10 cellular contexts compared by ENCODE assay signal in genomic region chr10:80504158-80504811, GRCh38. TPM values are rescaled to one million over a fixed set of nuclear protein-coding genes. Genes with fewer than 3 reads are reported as not detected.
DNase-seq lines count a peak whose midpoint lies in the region; ATAC-seq, FAIRE-seq and TF ChIP-seq lines count a peak whose summit lies in the region.
"Had no signal": no experiment of that assay in that cellular context is flagged by ENCODE, and none has a peak within 500 bp of the region (broad histone marks: within the 10 kb centered on the region; RNA-seq: fewer than 3 reads in every experiment).

No MANE protein-coding gene starts in this region.

- peaks cover 22% of the 10 kb centered on the region for H3K79me1 ChIP-seq in H1 (ENCODE audit: low read depth, low read length)

- H2AK5ac ChIP-seq in H1 (ENCODE audit: low read depth, low read length), result no peak overlapping the region; the same call in 1 of the 2 replicates

- peak overlapping the region; percentile 8; the same call in 1 of the 2 replicates for H3K4me3 ChIP-seq in PC-9
- no peak overlapping the region for H3K4me3 ChIP-seq in H1 (ENCODE audit: extremely low read depth in 1 of 4, insufficient read depth in 2 of 4, low read depth in 3 of 4, low read length in 4 of 4)

- H3K4me1 ChIP-seq in PC-9 (replicated peaks; ENCODE audit: insufficient read depth), result peaks cover 100% of the 10 kb centered on the region
- peaks cover 5 to 32% (median 15%) of the 10 kb centered on the region in 4 experiments for H3K4me1 ChIP-seq in H1 (replicated peaks in 1 of 4; ENCODE audit: control insufficient read depth in 3 of 4, insufficient read depth in 4 of 4, low read length in 3 of 4)

- H3K56ac ChIP-seq in H1 (replicated peaks; ENCODE audit: insufficient read length, low read depth, low read length), result no peak overlapping the region

- H2BK15ac ChIP-seq in H1 (ENCODE audit: low read length), result no peak overlapping the region

- no peak for FAIRE-seq in H1 (lab: Jason Lieb, UNC)

- H3K18ac ChIP-seq in H1 (ENCODE audit: extremely low read depth, low read length), result no peak overlapping the region; the same call in 1 of the 2 replicates

- DNase-seq in PC-9 (peak; percentile 41 to 65), H1 (ENCODE audit: low read depth in 1 of 2, low spot score in 2 of 2) (no peak), naive B cell (no peak), globus pallidus (ENCODE audit: low spot score) (no peak), GF-D8 (lab: John Stamatoyannopoulos, UW) (no peak), retina (no peak)
- DNase-seq: NCI-H524; stimulated activated naive CD4-positive, alpha-beta T cell treated with Interleukin-2 at 50 U/mL for 16 hours had no signal

- intact Hi-C loops in PC-9 (cut with micrococcal nuclease; ENCODE audit: unreplicated experiment), result loop anchor here (2.0 kb wide), 1 partner anchor 299 kb away; the partner anchor contains the start of gene ANXA11

- no peaks in the 10 kb centered on the region for H3K27me3 Mint-ChIP-seq in naive B cell

- H4K20me1 ChIP-seq in PC-9 (ENCODE audit: insufficient read depth), result no peaks in the 10 kb centered on the region
- H4K20me1 ChIP-seq in H1 (replicated peaks in 1 of 2; ENCODE audit: control insufficient read depth in 1 of 2, insufficient read depth in 2 of 2, low read length in 2 of 2), result peaks cover 23 to 24% of the 10 kb centered on the region in 2 experiments

- no peak overlapping the region for H4K8ac ChIP-seq in H1 (ENCODE audit: extremely low read depth, insufficient read depth, low read length)

- 83% methylated on average over 7 of the region's 7 CpGs; no CpG with 5 or more reads in 1 of the 2 experiments for WGBS in H1 (ENCODE audit: extremely low coverage in 1 of 2, insufficient coverage in 1 of 2, insufficient read length in 1 of 2, insufficient replicate concordance in 2 of 2, low coverage in 1 of 2, low lambda C conversion rate in 2 of 2, missing lambda C conversion rate in 1 of 2), 2 experiments

- TF ChIP-seq EP300 in H1 (IDR thresholded peaks at IDR 0.05; ENCODE audit: borderline replicate concordance in 1 of 2, low read depth in 2 of 2, low read length in 2 of 2), result no peak

- H3K9me3 ChIP-seq in PC-9 (ENCODE audit: insufficient read depth, low read depth) (no peaks in the 10 kb centered on the region), H1 (ENCODE audit: insufficient read depth in 2 of 2, low read depth in 1 of 2, low read length in 1 of 2) (no peaks in the 10 kb centered on the region)

- no peaks in the 10 kb centered on the region for H3K9me3 Mint-ChIP-seq in naive B cell

- H3K4me2 ChIP-seq in PC-9, result peak overlapping the region; percentile 80
- peak overlapping the region; percentile 35 to 39; a peak in 3 of 4 replicates for H3K4me2 ChIP-seq in H1 (ENCODE audit: insufficient read depth in 1 of 2, low read depth in 2 of 2, low read length in 2 of 2)

- peak overlapping the region; percentile 6; the same call in 1 of the 2 replicates for H3K27ac ChIP-seq in C4-2B
- H3K27ac ChIP-seq in PC-9, result peak overlapping the region; percentile 99
- 0 out of 2 replicates have a peak overlapping the region, but pooled peaks have one; percentile 7 for H3K27ac ChIP-seq in H1 (ENCODE audit: low read depth, low read length)

- peak overlapping the region in 5 of 6 donors; percentile 58 to 88 (median 75) for H3K27ac Mint-ChIP-seq in naive B cell

- peak overlapping the region in 4 of 8 donors; percentile 11 to 73 (median 24) for H3K4me3 Mint-ChIP-seq in naive B cell

- H3K9me2 ChIP-seq in PC-9 (ENCODE audit: insufficient read depth), result no peaks in the 10 kb centered on the region

- no TSS peak for BruUV-seq in PC-9 (replicated peaks; lab: Mats Ljungman, UMichigan)

- H2BK5ac ChIP-seq in H1 (ENCODE audit: low read depth, low read length), result no peak overlapping the region

- no peak for TF ChIP-seq POLR2A in H1 (IDR thresholded peaks at IDR 0.05; ENCODE audit: control extremely low read depth in 1 of 2, low read depth in 2 of 2, low read length in 2 of 2)

- no peak for TF ChIP-seq RAD21 in H1 (IDR thresholded peaks at IDR 0.05 in 1 of 2, conservative IDR thresholded peaks at IDR 0.05 in 1 of 2; ENCODE audit: low read depth in 2 of 2, low read length in 2 of 2)

- no peak overlapping the region for H3K23ac ChIP-seq in H1 (ENCODE audit: insufficient read length)

- no peaks in the 10 kb centered on the region; the same call in 1 of the 2 replicates for H3K23me2 ChIP-seq in H1 (ENCODE audit: low read depth, low read length)

- no peaks in the 10 kb centered on the region for H3K36me3 Mint-ChIP-seq in naive B cell

- ATAC-seq in naive B cell (ENCODE audit: low read depth in 2 of 2) (no peak), GM19463 (IDR thresholded peaks at IDR 0.05; ENCODE audit: unreplicated experiment) (no peak)

- H3K27me3 ChIP-seq in PC-9 (ENCODE audit: insufficient read depth, low read depth), result no peaks in the 10 kb centered on the region
- no peaks in the 10 kb centered on the region for H3K27me3 ChIP-seq in H1 (replicated peaks in 1 of 4; ENCODE audit: control insufficient read depth in 3 of 4, extremely low read depth in 1 of 4, insufficient read depth in 3 of 4, low read length in 3 of 4)

- H4K5ac ChIP-seq in H1 (ENCODE audit: insufficient read length, low read depth, low read length), result no peak overlapping the region

- peaks cover 88% of the 10 kb centered on the region for H3K79me2 ChIP-seq in PC-9 (ENCODE audit: low read depth)
- peaks cover 0 to 40% of the 10 kb centered on the region in 2 experiments; a peak in 2 of 4 replicates for H3K79me2 ChIP-seq in H1 (ENCODE audit: control insufficient read depth in 1 of 2, insufficient read depth in 2 of 2, low read length in 2 of 2)

- peaks cover 57 to 67% (median 66%) of the 10 kb centered on the region in 3 donors for H3K4me1 Mint-ChIP-seq in naive B cell

- no peak overlapping the region for H3K4ac ChIP-seq in H1 (replicated peaks; ENCODE audit: insufficient read length, low read depth, low read length)

- H2BK120ac ChIP-seq in H1 (replicated peaks; ENCODE audit: low read depth, low read length), result no peak overlapping the region

- H2BK20ac ChIP-seq in H1 (ENCODE audit: low read length), result no peak overlapping the region

- CTCF ChIA-PET in PC-9 (lab: Charles Lee) (interaction anchor here (0.8 to 3.4 kb wide), 4 partner anchors 32 to 60 kb away, joined by 3 to 46 read pairs (median 23); no protein-coding TSS in a partner anchor), H1 (lab: Charles Lee; ENCODE audit: partially characterized antibody) (interaction anchor here (0.7 to 21.9 kb wide), 32 partner anchors 7 to 274 kb away, joined by 3 to 1263 read pairs (median 6); partner anchors contain the start of gene TSPAN14)

- no peak overlapping the region for H3K9ac ChIP-seq in H1 (replicated peaks in 1 of 4; ENCODE audit: extremely low read depth in 1 of 4, low read depth in 3 of 4, low read length in 3 of 4)

- H2BK12ac ChIP-seq in H1 (ENCODE audit: low read depth, low read length), result peak overlapping the region; percentile 50; the same call in 1 of the 2 replicates

- peaks cover 99% of the 10 kb centered on the region for H3F3A ChIP-seq in PC-9 (ENCODE audit: insufficient read depth, low read depth)

- H2AFZ ChIP-seq in PC-9 (no peak overlapping the region), H1 (ENCODE audit: low read length) (no peak overlapping the region)

- H3K36me3 ChIP-seq in PC-9 (ENCODE audit: low read depth) (peaks cover 31% of the 10 kb centered on the region), H1 (ENCODE audit: control insufficient read depth in 2 of 4, insufficient read depth in 4 of 4, low read length in 3 of 4) (peaks cover 0 to 3% (median under 1%) of the 10 kb centered on the region in 4 experiments; a peak in 2 of 8 replicates)

- H3K14ac ChIP-seq in H1 (ENCODE audit: insufficient read length), result no peak overlapping the region

- POLR2A ChIA-PET in PC-9 (lab: Charles Lee; ENCODE audit: unreplicated experiment) (no interaction called here), H1 (lab: Charles Lee; ENCODE audit: partially characterized antibody) (interaction anchor here (0.7 to 2.8 kb wide), 3 partner anchors 39 to 51 kb away, joined by 3 to 10 read pairs (median 3); partner anchors contain the start of gene TSPAN14)

- TF ChIP-seq CTCF in C4-2B (conservative IDR thresholded peaks at IDR 0.05) (no peak), PC-9 (conservative IDR thresholded peaks at IDR 0.05) (no peak), H1 (IDR thresholded peaks at IDR 0.05; ENCODE audit: control extremely low read depth in 1 of 3, insufficient read depth in 1 of 3, low read depth in 1 of 3, low read length in 3 of 3) (no peak)

- H4K91ac ChIP-seq in H1 (replicated peaks; ENCODE audit: insufficient read length, low read length), result no peak overlapping the region

TF ChIP-seq in H1, 55 proteins besides CTCF, POLR2A, EP300 and RAD21 (continues in another document):
- TF ChIP-seq JUND (IDR thresholded peaks at IDR 0.05; ENCODE audit: low read length) (no peak), ZNF274 (IDR thresholded peaks at IDR 0.05; ENCODE audit: borderline replicate concordance, extremely low read depth, low read length) (no peak), HDAC2 (IDR thresholded peaks at IDR 0.05; ENCODE audit: borderline replicate concordance in 1 of 2, low read depth in 2 of 2, low read length in 2 of 2) (no peak), MAFK (IDR thresholded peaks at IDR 0.05; ENCODE audit: low read depth, low read length) (no peak)

RNA-seq across cellular contexts. Expression of gene SH2D4B, which starts 33.4 kb away (rescaled TPM):
- total RNA-seq in PC-9 (2021), result 0.24 TPM in 1 of 2 replicates, not detected in the other
- total RNA-seq in H1 (2021; fragmentation: NEBNext Ultra II Directional; extraction: Animal tissue kit (Norgen Biotek cat#: 25700)), result 0.10 and 0.13 TPM in 2 replicates
- polyA plus RNA-seq in H1 (2011; rRNA removed), result 0.06 TPM in 1 of 2 replicates, not detected in the other
- polyA plus RNA-seq in H1 (2011; cell fraction: cytosol; rRNA removed), result 0.04 TPM
- not detected for polyA plus RNA-seq in H1 (2011; cell fraction: nucleus; rRNA removed)
- 0.09 to 0.12 TPM in 2 of 4 replicates, not detected in the others for polyA plus RNA-seq in H1 (2012, experiment 1 of 2)
- not detected for polyA plus RNA-seq in H1 (2012, experiment 2 of 2)
- 0.04 TPM for polyA plus RNA-seq in H1 (2013, experiment 1 of 2)
- polyA plus RNA-seq in H1 (2013, experiment 2 of 2), result 0.02 TPM
- polyA minus RNA-seq in H1 (2011; rRNA and poly(A)+ RNA removed), result 0.09 TPM in 1 of 2 replicates, not detected in the other
- polyA minus RNA-seq in H1 (2011; cell fraction: cytosol; rRNA and poly(A)+ RNA removed), result not detected
- not detected for polyA minus RNA-seq in H1 (2011; cell fraction: nucleus; rRNA and poly(A)+ RNA removed)
- polyA plus RNA-seq in naive B cell (ENCODE audit: low read depth in 6 of 6), result under 1 TPM in 1 of 6 donors, not detected in 5; 0.19 TPM

RNA-seq across cellular contexts. Expression of gene TSPAN14, which starts 50.2 kb away (rescaled TPM):
- 114 and 135 TPM in 2 replicates for total RNA-seq in PC-9 (2021)
- 57.8 and 57.9 TPM in 2 replicates for total RNA-seq in H1 (2021; fragmentation: NEBNext Ultra II Directional; extraction: Animal tissue kit (Norgen Biotek cat#: 25700))
- polyA plus RNA-seq in H1 (2011; rRNA removed) (47.4 and 54.7 TPM in 2 replicates), naive B cell (ENCODE audit: low read depth in 6 of 6) (10 to 100 TPM; 31.0 to 60.8 (median 38.1) TPM)
- polyA plus RNA-seq in H1 (2011; cell fraction: cytosol; rRNA removed), result 38.1 TPM
- polyA plus RNA-seq in H1 (2011; cell fraction: nucleus; rRNA removed), result 50.9 TPM
- 43.5 to 60.8 TPM (median 54.3 TPM) in 4 replicates for polyA plus RNA-seq in H1 (2012, experiment 1 of 2)
- polyA plus RNA-seq in H1 (2012, experiment 2 of 2), result 45.7 TPM
- polyA plus RNA-seq in H1 (2013, experiment 1 of 2), result 39.1 TPM
- 41.9 TPM for polyA plus RNA-seq in H1 (2013, experiment 2 of 2)
- 35.5 and 41.7 TPM in 2 replicates for polyA minus RNA-seq in H1 (2011; rRNA and poly(A)+ RNA removed)
- polyA minus RNA-seq in H1 (2011; cell fraction: cytosol; rRNA and poly(A)+ RNA removed), result 29.9 TPM
- polyA minus RNA-seq in H1 (2011; cell fraction: nucleus; rRNA and poly(A)+ RNA removed), result 26.0 TPM

Comparison
In these comparisons a context has a peak if more than half of its experiments do, and no peak if none do; other contexts are left out.
1. H3K27ac ChIP-seq: peak in every context shown above with its lines; median percentile 99 in PC-9; 7 in H1; 6 in C4-2B.
2. DNase-seq: peak in PC-9 (2 of 2); none in H1 (0 of 2), naive B cell (single experiment), globus pallidus (single experiment), GF-D8 (single experiment) and retina (single experiment).